8 cellular contexts compared by ENCODE assay signal in the genomic region with DNA sequence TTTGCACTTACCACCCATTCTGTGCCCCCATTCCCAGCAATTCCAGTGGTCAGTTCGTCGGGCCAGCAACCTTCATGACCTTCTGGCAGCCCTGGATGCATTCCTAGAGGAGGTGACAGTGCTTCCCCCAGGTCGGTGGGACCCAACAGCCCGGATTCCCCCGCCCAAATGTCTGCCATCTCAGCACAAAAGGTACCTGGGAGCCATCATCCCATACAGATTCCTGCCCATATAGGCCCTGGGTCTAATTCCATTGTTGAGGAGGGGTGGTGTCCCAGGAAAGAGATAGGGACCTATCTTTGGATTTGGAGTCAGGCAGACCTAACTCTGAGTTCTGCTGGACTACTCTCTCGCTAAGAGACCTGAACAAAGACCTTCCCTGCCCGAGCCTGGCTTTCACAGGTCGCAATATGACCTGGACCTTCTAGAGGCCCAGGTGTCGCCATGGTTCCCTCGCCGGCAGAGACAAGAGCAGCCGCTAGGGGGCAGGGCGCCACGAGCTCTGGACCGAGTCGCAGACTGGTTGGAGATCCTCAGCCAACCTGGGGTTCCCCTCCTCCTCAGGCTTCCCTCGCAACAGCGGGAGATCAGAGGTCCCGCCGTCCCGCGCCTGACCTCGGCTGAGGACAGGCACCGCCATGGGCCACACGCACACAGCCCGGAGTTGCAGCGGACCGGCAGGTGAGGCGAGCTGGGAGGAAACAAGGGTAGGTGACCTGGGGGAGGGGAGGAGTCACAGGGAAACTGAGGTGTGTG. TPM values are rescaled to one million over a fixed set of nuclear protein-coding genes. Genes with fewer than 3 reads are reported as not detected.
A peak's percentile ranks its signal among the peaks of the same experiment; 100 is the strongest.
DNase-seq lines count a peak whose midpoint lies in the region; ATAC-seq and TF ChIP-seq lines count a peak whose summit lies in the region.

No MANE protein-coding gene starts in this region.

- ATAC-seq in GM18517 (IDR thresholded peaks at IDR 0.05; ENCODE audit: unreplicated experiment): peak; percentile 53
- peak; percentile 93 for ATAC-seq in HG03066 (IDR thresholded peaks at IDR 0.05; ENCODE audit: low read depth, unreplicated experiment)

- peak; percentile 93 for TF ChIP-seq CTCF in epithelial cell of proximal tubule (conservative IDR thresholded peaks at IDR 0.05; ENCODE audit: low read depth, low read length)

- H3K4me3 ChIP-seq in epithelial cell of proximal tubule (ENCODE audit: low read depth, low read length) (peak overlapping the region; percentile 50), muscle layer of colon (ENCODE audit: low read depth in 1 of 2, low read length in 2 of 2) (peak overlapping the region; percentile 31 to 38)

- DNase-seq in AG08395 (ENCODE audit: low spot score) (peak; percentile 82), NOMO-1 treated with DMSO at 0.1 percent for 48 hours (lab: John Stamatoyannopoulos, UW; ENCODE audit: unreplicated experiment) (peak; percentile 57), epithelial cell of proximal tubule (ENCODE audit: low read depth) (no peak)
- peak; percentile 84 for DNase-seq in activated CD8-positive, alpha-beta memory T cell treated with anti-CD3 and anti-CD28 coated beads, Interleukin-2, amount 50 U/mL, for 4 hours
- peak; percentile 62 to 70 for DNase-seq in stimulated activated CD8-positive, alpha-beta memory T cell treated with anti-CD3 and anti-CD28 coated beads, Interleukin-7, amount 100 ng/mL, for 48 hours (ENCODE audit: extremely low read depth in 1 of 2, low read depth in 1 of 2)

- H3K36me3 ChIP-seq in muscle layer of colon (ENCODE audit: insufficient read depth, low read length): no peaks in the 10 kb centered on the region

- no peaks in the 10 kb centered on the region for H3K27me3 ChIP-seq in muscle layer of colon (ENCODE audit: control insufficient read depth in 1 of 2, insufficient read depth in 2 of 2, low read length in 2 of 2)

- no peak overlapping the region for H3K27ac ChIP-seq in muscle layer of colon (ENCODE audit: low read depth, low read length)

- H3K9ac ChIP-seq in muscle layer of colon (ENCODE audit: low read length): no peak overlapping the region

- no peaks in the 10 kb centered on the region for H3K9me3 ChIP-seq in muscle layer of colon (ENCODE audit: low read length)

- H3K4me1 ChIP-seq in muscle layer of colon (ENCODE audit: insufficient read depth, low read length): no peaks in the 10 kb centered on the region

RNA-seq across cellular contexts. Expression of gene SLC4A9, which starts 3.1 kb away (rescaled TPM):
- total RNA-seq in epithelial cell of proximal tubule: not detected in 2 replicates

RNA-seq across cellular contexts. Expression of gene HBEGF, which starts 16.6 kb away (rescaled TPM):
- total RNA-seq in epithelial cell of proximal tubule: 25.0 and 25.6 TPM in 2 replicates

RNA-seq across cellular contexts. Expression of gene ANKHD1, which starts 38.6 kb away (rescaled TPM):
- total RNA-seq in epithelial cell of proximal tubule: 28.4 and 32.6 TPM in 2 replicates
